8 cellular contexts compared by ENCODE assay signal in the genomic region with DNA sequence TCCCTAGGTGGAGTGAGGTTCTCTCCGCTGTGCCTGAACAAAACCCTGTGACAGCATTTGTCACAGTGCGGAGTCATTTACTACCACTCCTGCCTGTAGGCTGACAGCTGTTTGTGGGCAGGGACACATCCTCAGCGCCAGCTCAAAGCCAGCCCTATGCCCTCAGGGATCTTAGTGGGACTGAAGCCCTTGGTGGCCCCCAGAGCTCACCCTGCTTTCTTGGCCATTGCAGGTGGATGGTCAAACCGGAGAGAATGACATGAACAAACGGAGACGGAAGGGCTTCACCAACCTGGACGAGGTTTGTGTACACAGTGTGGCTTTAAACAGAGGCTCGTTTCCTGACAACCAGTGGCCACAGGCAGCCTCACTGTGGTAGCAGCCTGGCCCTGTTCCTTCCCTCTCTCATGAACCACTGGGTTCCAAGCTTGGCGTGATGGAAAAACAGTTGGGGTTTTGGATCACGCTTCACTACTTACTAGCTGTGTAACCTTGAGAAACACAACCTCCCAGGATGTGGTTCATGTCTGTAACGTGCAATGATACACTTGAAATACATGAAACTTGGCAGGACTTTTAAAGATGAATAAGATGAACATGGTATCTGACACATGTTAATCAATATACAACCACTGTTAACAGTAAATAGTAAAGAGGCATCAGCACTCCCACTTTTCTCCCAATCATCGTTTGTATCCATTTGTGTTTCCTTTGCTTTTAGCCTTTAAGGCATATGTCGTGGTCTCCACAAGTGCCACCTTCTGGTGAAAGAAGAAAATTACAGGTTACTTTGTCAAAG.
DNase-seq lines count a peak whose midpoint lies in the region; ATAC-seq and TF ChIP-seq lines count a peak whose summit lies in the region.

No MANE protein-coding gene starts in this region.

- peaks cover 48% of the 10 kb centered on the region for H3K4me1 Mint-ChIP-seq in Caco-2 (ENCODE audit: low read depth, unreplicated experiment)
- peaks cover 65% of the 10 kb centered on the region for H3K4me1 Mint-ChIP-seq in activated T-helper 1 cell treated with anti-CD3 and anti-CD28 coated beads, Interleukin-12 subunit alpha, Interleukin-12 subunit beta, Interleukin-2, Interleukin-4 antibody, amounts not matched to agents 30 ng/mL and 10 ng/mL and 1 ng/mL, durations not matched to agents 14 hours and 24 hours and 36 hours (ENCODE audit: low read depth)

- no TSS peak for BruUV-seq in Caco-2 (replicated peaks; lab: Mats Ljungman, UMichigan)

- no peak overlapping the region for H3K9ac ChIP-seq in parathyroid adenoma

- DNase-seq in Caco-2 = peak in 1 of 2 experiments; percentile 68
- DNase-seq in GM19238 (ENCODE audit: insufficient read length, low spot score) = peak; percentile 38
- DNase-seq in NOMO-1 treated with DMSO at 0.1 percent for 48 hours (lab: John Stamatoyannopoulos, UW; ENCODE audit: unreplicated experiment) = peak; percentile 32
- DNase-seq in activated T-helper 1 cell treated with anti-CD3 and anti-CD28 coated beads, Interleukin-12 subunit alpha, Interleukin-12 subunit beta, Interleukin-2, Interleukin-4 antibody, amounts not matched to agents 30 ng/mL and 10 ng/mL and 1 ng/mL, durations not matched to agents 14 hours and 24 hours and 36 hours (ENCODE audit: low spot score) = peak; percentile 67
- DNase-seq in foreskin fibroblast = peak in 1 of 2 donors; percentile 79
- DNase-seq in HK-2 (ENCODE audit: unreplicated experiment) = no peak

- CTCF ChIA-PET in Caco-2 (lab: Charles Lee) = interaction anchor here (0.6 to 2.5 kb wide), 19 partner anchors 12 to 189 kb away, joined by 3 to 13 read pairs (median 4); no protein-coding TSS in a partner anchor

- H2AFZ ChIP-seq in parathyroid adenoma = no peak overlapping the region

- H3K4me3 ChIP-seq in Caco-2 (ENCODE audit: low read depth, low read length) (no peak overlapping the region), foreskin fibroblast (ENCODE audit: low read depth in 1 of 2, low read length in 2 of 2) (no peak overlapping the region), parathyroid adenoma (ENCODE audit: low read depth, low read length) (no peak overlapping the region)

- H3K36me3 Mint-ChIP-seq in Caco-2 (ENCODE audit: insufficient read depth, unreplicated experiment) = peaks cover 94% of the 10 kb centered on the region
- peaks cover 83% of the 10 kb centered on the region for H3K36me3 Mint-ChIP-seq in activated T-helper 1 cell treated with anti-CD3 and anti-CD28 coated beads, Interleukin-12 subunit alpha, Interleukin-12 subunit beta, Interleukin-2, Interleukin-4 antibody, amounts not matched to agents 30 ng/mL and 10 ng/mL and 1 ng/mL, durations not matched to agents 14 hours and 24 hours and 36 hours (ENCODE audit: low read depth)

- H3K36me3 ChIP-seq in Caco-2 (ENCODE audit: control insufficient read depth, insufficient read depth, low read length) = 0 out of 2 replicates have a peak, but pooled peaks cover 6% of the 10 kb centered on the region
- no peaks in the 10 kb centered on the region for H3K36me3 ChIP-seq in parathyroid adenoma (ENCODE audit: control insufficient read depth, insufficient read depth, low read length)

- no peaks in the 10 kb centered on the region for H3K27me3 Mint-ChIP-seq in Caco-2 (ENCODE audit: insufficient read depth, unreplicated experiment)
- H3K27me3 Mint-ChIP-seq in activated T-helper 1 cell treated with anti-CD3 and anti-CD28 coated beads, Interleukin-12 subunit alpha, Interleukin-12 subunit beta, Interleukin-2, Interleukin-4 antibody, amounts not matched to agents 30 ng/mL and 10 ng/mL and 1 ng/mL, durations not matched to agents 14 hours and 24 hours and 36 hours (ENCODE audit: insufficient read depth) = no peaks in the 10 kb centered on the region

- peak; percentile 71 for ATAC-seq in HG03280 (IDR thresholded peaks at IDR 0.05; ENCODE audit: unreplicated experiment)

- no peaks in the 10 kb centered on the region for H3K27me3 ChIP-seq in Caco-2 (replicated peaks; ENCODE audit: control insufficient read depth, insufficient read depth, low read length)
- no peaks in the 10 kb centered on the region for H3K27me3 ChIP-seq in parathyroid adenoma (ENCODE audit: control insufficient read depth, insufficient read depth, low read length)

- no peaks in the 10 kb centered on the region for H3K9me3 Mint-ChIP-seq in Caco-2 (ENCODE audit: unreplicated experiment)
- no peaks in the 10 kb centered on the region for H3K9me3 Mint-ChIP-seq in activated T-helper 1 cell treated with anti-CD3 and anti-CD28 coated beads, Interleukin-12 subunit alpha, Interleukin-12 subunit beta, Interleukin-2, Interleukin-4 antibody, amounts not matched to agents 30 ng/mL and 10 ng/mL and 1 ng/mL, durations not matched to agents 14 hours and 24 hours and 36 hours

- H3K4me1 ChIP-seq in Caco-2 (peaks cover 68% of the 10 kb centered on the region), parathyroid adenoma (no peaks in the 10 kb centered on the region)

- no peaks in the 10 kb centered on the region for H3K79me2 ChIP-seq in parathyroid adenoma

- H3K4me2 ChIP-seq in parathyroid adenoma (ENCODE audit: low read length) = no peak overlapping the region

- peak overlapping the region; percentile 75 for H3K27ac Mint-ChIP-seq in Caco-2 (ENCODE audit: unreplicated experiment)
- H3K27ac Mint-ChIP-seq in activated T-helper 1 cell treated with anti-CD3 and anti-CD28 coated beads, Interleukin-12 subunit alpha, Interleukin-12 subunit beta, Interleukin-2, Interleukin-4 antibody, amounts not matched to agents 30 ng/mL and 10 ng/mL and 1 ng/mL, durations not matched to agents 14 hours and 24 hours and 36 hours = peak overlapping the region; percentile 96

- no peak overlapping the region for H3K4me3 Mint-ChIP-seq in Caco-2 (ENCODE audit: unreplicated experiment)
- H3K4me3 Mint-ChIP-seq in activated T-helper 1 cell treated with anti-CD3 and anti-CD28 coated beads, Interleukin-12 subunit alpha, Interleukin-12 subunit beta, Interleukin-2, Interleukin-4 antibody, amounts not matched to agents 30 ng/mL and 10 ng/mL and 1 ng/mL, durations not matched to agents 14 hours and 24 hours and 36 hours = peak overlapping the region; percentile 77

- TF ChIP-seq CTCF in Caco-2 (IDR thresholded peaks at IDR 0.05; ENCODE audit: insufficient read depth in 1 of 2, low read depth in 1 of 2, low read length in 1 of 2, severe bottlenecking in 1 of 2, unreplicated experiment in 1 of 2) = peak; percentile 62 to 70
- TF ChIP-seq CTCF in foreskin fibroblast (IDR thresholded peaks at IDR 0.05; ENCODE audit: low read depth, low read length) = peak; percentile 49
- TF ChIP-seq CTCF in parathyroid adenoma (IDR thresholded peaks at IDR 0.05) = peak; percentile 53

- H3K27ac ChIP-seq in parathyroid adenoma = no peak overlapping the region

- H3K9me3 ChIP-seq in Caco-2 = no peaks in the 10 kb centered on the region
- no peaks in the 10 kb centered on the region for H3K9me3 ChIP-seq in parathyroid adenoma (ENCODE audit: control insufficient read depth, low read length)

- POLR2A ChIA-PET in Caco-2 (lab: Charles Lee) = no interaction called here

- intact Hi-C loops in Caco-2 (cut with micrococcal nuclease; ENCODE audit: unreplicated experiment) = loop anchor here (1.0 to 2.0 kb wide), 4 partner anchors 47 to 189 kb away; no protein-coding TSS in a partner anchor
- intact Hi-C loops in activated T-helper 1 cell treated with anti-CD3 and anti-CD28 coated beads, Interleukin-12 subunit alpha, Interleukin-12 subunit beta, Interleukin-2, Interleukin-4 antibody, amounts not matched to agents 30 ng/mL and 10 ng/mL and 1 ng/mL, durations not matched to agents 14 hours and 24 hours and 36 hours (cut with micrococcal nuclease) = loop anchor here (1.0 kb wide), 9 partner anchors 12 to 189 kb away; partner anchors contain the start of gene MICAL2
